1 cellular context compared by ENCODE assay signal in genomic region chr16:89384282-89384681, GRCh38.
TF ChIP-seq lines count a peak whose summit lies in the region.

No MANE protein-coding gene starts in this region.

TF ChIP-seq in WTC11, 78 proteins besides CTCF, POLR2A, EP300 and RAD21 (continued from another document):
- no peak for TF ChIP-seq FOXP1 (CRISPR knock-in tag; IDR thresholded peaks at IDR 0.05; ENCODE audit: borderline replicate concordance)
- no peak for TF ChIP-seq RELA (CRISPR knock-in tag; IDR thresholded peaks at IDR 0.05; ENCODE audit: borderline replicate concordance)
- TF ChIP-seq ZSCAN18 (CRISPR knock-in tag; IDR thresholded peaks at IDR 0.05): no peak
- no peak for TF ChIP-seq CDX4 (CRISPR knock-in tag; IDR thresholded peaks at IDR 0.05; ENCODE audit: borderline replicate concordance)
- TF ChIP-seq AR (CRISPR knock-in tag; IDR thresholded peaks at IDR 0.05): no peak
TF ChIP-seq in WTC11: peak in this region for 0.
